ENCODE assay signal across 10 cellular contexts in the genomic region with DNA sequence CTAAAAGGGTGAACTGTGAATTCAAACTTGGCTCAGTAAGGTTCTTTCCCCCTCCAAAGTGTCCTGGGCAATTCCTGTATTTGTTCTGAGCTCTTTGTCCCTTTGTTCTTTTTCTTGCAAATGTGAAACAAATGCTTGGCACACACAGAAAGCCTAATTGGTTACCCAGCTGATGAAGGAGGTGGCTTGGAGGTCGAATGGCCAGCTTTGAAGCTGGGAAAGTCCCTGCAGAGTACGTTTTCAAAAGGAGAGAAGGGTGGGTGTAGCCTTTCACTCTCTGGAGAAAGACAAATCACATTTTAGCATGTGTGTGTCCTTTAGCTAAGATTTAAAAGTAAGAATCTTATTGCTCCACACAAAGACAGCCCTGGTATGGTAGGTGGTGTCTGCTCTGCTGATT.
A peak's percentile ranks its signal among the peaks of the same experiment; 100 is the strongest.
DNase-seq lines count a peak whose midpoint lies in the region; ATAC-seq and TF ChIP-seq lines count a peak whose summit lies in the region.
"Had no signal": no experiment of that assay in that cellular context is flagged by ENCODE, and none has a peak within 500 bp of the region (broad histone marks: within the 10 kb centered on the region; RNA-seq: fewer than 3 reads in every experiment).

No MANE protein-coding gene starts in this region.

- 0% methylated on average over 2 of the region's 2 CpGs for WGBS in ectodermal cell, 2 experiments
- WGBS in lower leg skin, 2 donors: 0 to 11% methylated on average over 2 of the region's 2 CpGs
- 15 to 20% (median 16%) methylated on average over 2 of the region's 2 CpGs for WGBS in ovary, 3 donors

- no peaks in the 10 kb centered on the region for H3K9me3 ChIP-seq in ectodermal cell (ENCODE audit: control insufficient read depth, low read length)
- H3K9me3 ChIP-seq in ovary: no peaks in the 10 kb centered on the region

- H3K4me1 ChIP-seq in ectodermal cell (ENCODE audit: control insufficient read depth, insufficient read depth, low read length): peaks cover 26% of the 10 kb centered on the region
- H3K4me1 ChIP-seq in ovary (ENCODE audit: insufficient read depth): no peaks in the 10 kb centered on the region

- intact Hi-C loops in lower leg skin (cut with DNase I; ENCODE audit: low total_unique reads) (no loop called here), ovary (cut with DNase I) (no loop called here)

- TF ChIP-seq CTCF in lower leg skin (IDR thresholded peaks at IDR 0.05) (no peak), ovary (IDR thresholded peaks at IDR 0.05) (no peak)

- TF ChIP-seq EP300 in ovary (IDR thresholded peaks at IDR 0.05): no peak

- no peaks in the 10 kb centered on the region for H3K27me3 ChIP-seq in ectodermal cell (ENCODE audit: control insufficient read depth, insufficient read depth, low read length, poor library complexity, severe bottlenecking)
- no peaks in the 10 kb centered on the region for H3K27me3 ChIP-seq in ovary

- ATAC-seq in GM18502 (IDR thresholded peaks at IDR 0.05; ENCODE audit: poor library complexity, unreplicated experiment) (peak; percentile 85), GM21360 (IDR thresholded peaks at IDR 0.05; ENCODE audit: unreplicated experiment) (peak; percentile 80), HG03196 (IDR thresholded peaks at IDR 0.05; ENCODE audit: unreplicated experiment) (peak; percentile 72)

- H3K27ac ChIP-seq in ectodermal cell (ENCODE audit: insufficient read depth, low read depth, low read length, poor library complexity, severe bottlenecking) (peak overlapping the region; percentile 79), ovary (no peak overlapping the region)

- H3K36me3 ChIP-seq in ectodermal cell (ENCODE audit: control insufficient read depth, insufficient read depth, low read length): no peaks in the 10 kb centered on the region
- H3K36me3 ChIP-seq in ovary: no peaks in the 10 kb centered on the region

- DNase-seq in lower leg skin (ENCODE audit: low spot score in 2 of 2) (no peak), COLO829 (ENCODE audit: low spot score) (no peak), ovary (no peak)
- no peak for DNase-seq in stimulated activated CD4-positive, alpha-beta T cell treated with anti-CD3 and anti-CD28 coated beads, Interleukin-2, amount 100 ng/mL, for 48 hours
- DNase-seq: activated effector memory CD4-positive, alpha-beta T cell treated with anti-CD3 and anti-CD28 coated beads, Interleukin-2, amount 50 U/mL, for 16 hours; NCI-H510A treated with DMSO at 0.1 percent for 48 hours had no signal

- TF ChIP-seq POLR2A in lower leg skin (IDR thresholded peaks at IDR 0.05) (no peak), ovary (IDR thresholded peaks at IDR 0.05) (no peak)

- H3K4me3 ChIP-seq in ectodermal cell (ENCODE audit: insufficient read depth, low read depth, low read length) (no peak overlapping the region), lower leg skin (ENCODE audit: low read depth, poor library complexity, severe bottlenecking) (no peak overlapping the region), ovary (no peak overlapping the region)
